24 cellular contexts compared by ENCODE assay signal in the genomic region with DNA sequence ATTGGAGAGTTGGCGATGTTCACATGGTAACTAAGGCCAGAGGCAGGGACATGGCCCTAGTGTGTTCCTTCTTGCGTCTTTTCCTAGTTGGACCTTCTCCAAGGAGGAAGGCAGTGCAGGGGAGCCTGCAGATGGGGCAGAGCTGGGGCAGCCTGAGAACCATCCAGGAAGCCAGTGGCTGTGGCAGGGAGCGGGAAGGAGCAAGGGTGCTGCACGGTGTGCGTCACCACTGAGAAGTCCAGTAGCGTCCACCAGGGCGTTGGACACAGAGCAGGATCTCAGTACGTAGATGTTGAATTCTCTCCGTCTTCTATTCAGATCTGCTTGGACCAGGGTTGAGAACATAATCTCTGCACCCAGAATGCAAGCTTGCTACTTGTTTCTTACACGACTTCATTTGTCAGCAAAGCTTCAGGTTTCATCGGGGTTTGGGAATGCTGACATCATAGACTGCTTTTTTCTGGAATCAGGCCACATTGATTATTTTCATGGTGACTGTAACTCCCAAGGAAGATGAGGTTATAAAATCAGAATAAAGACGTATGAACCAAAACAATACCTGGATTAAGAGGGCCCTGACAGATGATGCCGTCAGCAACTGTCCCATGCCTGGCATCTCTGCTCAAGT.
DNase-seq lines count a peak whose midpoint lies in the region; ATAC-seq, FAIRE-seq and TF ChIP-seq lines count a peak whose summit lies in the region.
"Had no signal": no experiment of that assay in that cellular context is flagged by ENCODE, and none has a peak within 500 bp of the region (broad histone marks: within the 10 kb centered on the region; RNA-seq: fewer than 3 reads in every experiment).

No MANE protein-coding gene starts in this region.

- TF ChIP-seq CTCF in foreskin fibroblast (IDR thresholded peaks at IDR 0.05; ENCODE audit: low read depth, low read length) (no peak), psoas muscle (IDR thresholded peaks at IDR 0.05) (no peak)

- H3K4me3 ChIP-seq in foreskin fibroblast (ENCODE audit: low read depth in 1 of 2, low read length in 2 of 2): no peak overlapping the region
- no peak overlapping the region for H3K4me3 ChIP-seq in psoas muscle
- H3K4me3 ChIP-seq: K562, SJSA1 had no signal

- H3K27me3 ChIP-seq in psoas muscle (ENCODE audit: insufficient read depth in 3 of 3, low read length in 2 of 3): peaks cover 0 to 10% (median 0%) of the 10 kb centered on the region in 3 donors
- H3K27me3 ChIP-seq: SJSA1 had no signal

- peak; percentile 18 for DNase-seq in H4 (ENCODE audit: low spot score)
- DNase-seq in foreskin fibroblast: peak; percentile 29 to 65
- DNase-seq in psoas muscle: no peak
- no peak for DNase-seq in H54 (ENCODE audit: insufficient read length, low spot score)
- DNase-seq in NCI-H2196 (lab: John Stamatoyannopoulos, UW; ENCODE audit: unreplicated experiment): no peak
- DNase-seq: C1 segment of cervical spinal cord; CD4-positive, alpha-beta memory T cell; COR-L47; DMS53; GOT3; Kasumi-1; NCI-H1092 treated with DMSO at 0.1 percent for 48 hours; NCI-H1436; NCI-H187; NCI-H2081 treated with DMSO at 0.1 percent for 48 hours; NCI-H2171 treated with DMSO at 0.1 percent for 48 hours; NCI-H524; NCI-H748 treated with DMSO at 0.1 percent for 48 hours; PC-3 had no signal

- ATAC-seq in psoas muscle (peak in 3 of 4 donors; percentile 33 to 59 (median 43)), HG03159 (IDR thresholded peaks at IDR 0.05; ENCODE audit: unreplicated experiment) (no peak)
- ATAC-seq: K562, PC-3 had no signal

- no peak for FAIRE-seq in H54 (lab: Jason Lieb, UNC)
- FAIRE-seq: G401.6, K562 had no signal

- no peaks in the 10 kb centered on the region for H3K4me1 ChIP-seq in psoas muscle
- H3K4me1 ChIP-seq: SJSA1 had no signal

- intact Hi-C loops in psoas muscle (cut with DNase I): no loop called here

- H3K36me3 ChIP-seq in psoas muscle (ENCODE audit: insufficient read depth in 1 of 2, low read depth in 1 of 2): no peaks in the 10 kb centered on the region
- H3K36me3 ChIP-seq: SJSA1 had no signal

- WGBS in psoas muscle, 3 donors: 55 to 70% (median 60%) methylated on average over 13 of the region's 13 CpGs

- peak overlapping the region; percentile 47 for H3K27ac ChIP-seq in angular gyrus (ENCODE audit: low read depth, low read length)
- H3K27ac ChIP-seq in psoas muscle: no peak overlapping the region
- H3K27ac ChIP-seq: SJSA1 had no signal

- TF ChIP-seq POLR2A in H54 (IDR thresholded peaks at IDR 0.05; ENCODE audit: low read depth, low read length): no peak

- H3K9me3 ChIP-seq in psoas muscle: no peaks in the 10 kb centered on the region
- H3K9me3 ChIP-seq: SJSA1 had no signal

Comparison
In these comparisons a context has a peak if more than half of its experiments do, and no peak if none do; other contexts are left out.
1. DNase-seq: peak in H4 (single experiment) and foreskin fibroblast (2 of 2); none in psoas muscle (0 of 2), H54 (single experiment) and NCI-H2196 (single experiment).